ENCODE assay signal across 23 cellular contexts in the genomic region with DNA sequence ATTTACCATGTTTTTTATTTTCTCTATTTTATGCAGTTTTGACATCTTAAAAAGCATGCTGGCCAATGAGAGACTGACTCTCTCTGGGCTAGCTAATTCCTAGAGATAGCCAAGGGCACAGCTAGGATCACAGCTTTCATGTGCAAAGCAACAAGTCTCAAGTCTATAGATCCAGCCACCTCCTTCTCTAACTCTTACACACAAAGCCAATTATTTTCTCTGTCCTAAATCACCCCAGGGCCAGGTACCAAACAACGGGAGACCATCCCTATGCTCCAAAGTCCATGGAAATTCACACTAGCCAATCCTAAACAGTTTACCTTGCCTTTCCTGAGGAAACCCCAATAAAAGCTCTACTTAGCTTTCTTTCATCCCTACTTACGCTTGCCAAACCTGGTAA. TPM values are rescaled to one million over a fixed set of nuclear protein-coding genes. Genes with fewer than 3 reads are reported as not detected.
DNase-seq lines count a peak whose midpoint lies in the region; ATAC-seq and TF ChIP-seq lines count a peak whose summit lies in the region.
"Had no signal": no experiment of that assay in that cellular context is flagged by ENCODE, and none has a peak within 500 bp of the region (broad histone marks: within the 10 kb centered on the region; RNA-seq: fewer than 3 reads in every experiment).

No MANE protein-coding gene starts in this region.

- peaks cover 63% of the 10 kb centered on the region for H3K36me3 Mint-ChIP-seq in endodermal cell (ENCODE audit: low read depth)
- H3K36me3 Mint-ChIP-seq in mesothelial cell of epicardium = peaks cover 46% of the 10 kb centered on the region
- H3K36me3 Mint-ChIP-seq in CD8-positive, alpha-beta T cell = no peaks in the 10 kb centered on the region

- CTCF ChIA-PET in CD8-positive, alpha-beta T cell (lab: Charles Lee) = interaction anchor here (1.3 kb wide), 1 partner anchor 9 kb away, joined by 3 read pairs; no protein-coding TSS in a partner anchor

- H3K27ac ChIP-seq in endodermal cell (ENCODE audit: low read depth, low read length) (no peak overlapping the region), substantia nigra (ENCODE audit: low read depth, low read length, poor library complexity, severe bottlenecking) (no peak overlapping the region)
- no peak overlapping the region for H3K27ac ChIP-seq in CD8-positive, alpha-beta T cell (ENCODE audit: low read depth, low read length)
- H3K27ac ChIP-seq: GM23248, RWPE1, SK-N-MC had no signal

- no peaks in the 10 kb centered on the region for H3K4me1 ChIP-seq in endodermal cell (ENCODE audit: control insufficient read depth, insufficient read depth, low read length)
- no peaks in the 10 kb centered on the region for H3K4me1 ChIP-seq in CD8-positive, alpha-beta T cell (ENCODE audit: insufficient read depth, low read length)
- H3K4me1 ChIP-seq: HAP-1 had no signal

- no peaks in the 10 kb centered on the region for H3K27me3 Mint-ChIP-seq in endodermal cell (ENCODE audit: insufficient read depth)
- H3K27me3 Mint-ChIP-seq in mesothelial cell of epicardium (ENCODE audit: low read depth) = no peaks in the 10 kb centered on the region
- peaks cover 5% of the 10 kb centered on the region for H3K27me3 Mint-ChIP-seq in CD8-positive, alpha-beta T cell (ENCODE audit: low read depth)

- H3K4me3 ChIP-seq in endodermal cell (ENCODE audit: low read length) = no peak overlapping the region
- H3K4me3 ChIP-seq in CD8-positive, alpha-beta T cell (ENCODE audit: low read depth, low read length) = no peak overlapping the region
- H3K4me3 ChIP-seq: GM23248, HAP-1, MG63, SK-N-MC had no signal

- H3K9ac ChIP-seq in endodermal cell (ENCODE audit: extremely low read depth, low read length, poor library complexity, severe bottlenecking) = no peak overlapping the region
- H3K9ac ChIP-seq: GM23248 had no signal

- intact Hi-C loops in CD8-positive, alpha-beta T cell (cut with DNase I, micrococcal nuclease) = no loop called here

- H3K4me3 Mint-ChIP-seq in endodermal cell (no peak overlapping the region), mesothelial cell of epicardium (no peak overlapping the region)
- no peak overlapping the region for H3K4me3 Mint-ChIP-seq in CD8-positive, alpha-beta T cell

- DNase-seq in ELF-1 (ENCODE audit: low read depth, low spot score) = peak; percentile 60
- DNase-seq in HuH-7 (ENCODE audit: low spot score) = peak; percentile 1
- no peak for DNase-seq in endodermal cell
- no peak for DNase-seq in mesothelial cell of epicardium (ENCODE audit: low spot score in 2 of 2, unreplicated experiment in 2 of 2)
- DNase-seq in substantia nigra (lab: John Stamatoyannopoulos, UW) = no peak
- DNase-seq in activated T-cell treated with anti-CD3 and anti-CD28 coated beads, Interleukin-2, amount 50 U/mL, for 48 hours = no peak
- DNase-seq in CD8-positive, alpha-beta T cell = no peak
- DNase-seq in NCI-H774 (lab: John Stamatoyannopoulos, UW) = no peak
- DNase-seq: DMS53, GM23248, KBM-7, MG63, NCI-H1048, NCI-H1417, NCI-H1694, NCI-H2081, NCI-H2227 treated with DMSO at 0.1 percent for 48 hours, NCI-H69, SIG-M5, SW 1271 had no signal

- H3K9me3 Mint-ChIP-seq in endodermal cell (no peaks in the 10 kb centered on the region), mesothelial cell of epicardium (no peaks in the 10 kb centered on the region)
- no peaks in the 10 kb centered on the region for H3K9me3 Mint-ChIP-seq in CD8-positive, alpha-beta T cell

- H3K27ac Mint-ChIP-seq in endodermal cell = peak overlapping the region; percentile 7
- H3K27ac Mint-ChIP-seq in mesothelial cell of epicardium = peak overlapping the region; percentile 4
- no peak overlapping the region for H3K27ac Mint-ChIP-seq in CD8-positive, alpha-beta T cell

- ATAC-seq in CD8-positive, alpha-beta T cell = no peak

- H3K27me3 ChIP-seq in endodermal cell (ENCODE audit: control insufficient read depth, insufficient read depth, low read length, poor library complexity, severe bottlenecking) = no peaks in the 10 kb centered on the region
- no peaks in the 10 kb centered on the region for H3K27me3 ChIP-seq in CD8-positive, alpha-beta T cell (ENCODE audit: insufficient read depth, low read length)
- H3K27me3 ChIP-seq: MG63 had no signal

- TF ChIP-seq CTCF in endodermal cell (conservative IDR thresholded peaks at IDR 0.05) (no peak), mesothelial cell of epicardium (IDR thresholded peaks at IDR 0.05; ENCODE audit: unreplicated experiment) (no peak)
- TF ChIP-seq CTCF in CD8-positive, alpha-beta T cell (IDR thresholded peaks at IDR 0.05) = no peak

- 67 to 89% methylated on average over 1 to 2 of the region's 2 CpGs for WGBS in endodermal cell (ENCODE audit: insufficient coverage in 1 of 2, insufficient read length in 1 of 2), 2 experiments

- no peaks in the 10 kb centered on the region for H3K9me3 ChIP-seq in endodermal cell (ENCODE audit: control insufficient read depth, low read length)
- H3K9me3 ChIP-seq in CD8-positive, alpha-beta T cell (ENCODE audit: low read length) = no peaks in the 10 kb centered on the region
- H3K9me3 ChIP-seq: HAP-1, MG63 had no signal

- POLR2A ChIA-PET in CD8-positive, alpha-beta T cell (lab: Charles Lee) = no interaction called here

- peaks cover 60% of the 10 kb centered on the region for H3K36me3 ChIP-seq in endodermal cell (ENCODE audit: control insufficient read depth, insufficient read depth, low read length)
- H3K36me3 ChIP-seq in CD8-positive, alpha-beta T cell (ENCODE audit: insufficient read depth, low read length) = no peaks in the 10 kb centered on the region
- H3K36me3 ChIP-seq: HAP-1 had no signal

- H3K4me1 Mint-ChIP-seq in endodermal cell (peaks cover 22% of the 10 kb centered on the region), mesothelial cell of epicardium (peaks cover 28% of the 10 kb centered on the region)
- no peaks in the 10 kb centered on the region for H3K4me1 Mint-ChIP-seq in CD8-positive, alpha-beta T cell (ENCODE audit: low read depth)

RNA-seq across cellular contexts. Expression of a gene that starts 38.0 kb away (rescaled TPM):
- 10 to 100 TPM; 31.5 to 38.9 TPM for total RNA-seq in endodermal cell
- 9.4 TPM for polyA plus RNA-seq in endodermal cell (2013, experiment 1 of 2)
- polyA plus RNA-seq in endodermal cell (2013, experiment 2 of 2) = 11.8 TPM
- total RNA-seq in mesothelial cell of epicardium = 110 to 115 TPM (median 114 TPM) in 3 replicates
- not detected for total RNA-seq in CD8-positive, alpha-beta T cell

Comparison
In these comparisons a context has a peak if more than half of its experiments do, and no peak if none do; other contexts are left out.
1. DNase-seq: peak in ELF-1 (single experiment) and HuH-7 (single experiment); none in endodermal cell (single experiment), mesothelial cell of epicardium (0 of 2), substantia nigra (0 of 49), activated T-cell treated with anti-CD3 and anti-CD28 coated beads, Interleukin-2, amount 50 U/mL, for 48 hours (0 of 2), CD8-positive, alpha-beta T cell (0 of 7) and NCI-H774 (single experiment).
2. RNA of a gene that starts 38.0 kb away (total RNA-seq): 110 to 115 TPM in mesothelial cell of epicardium and 31.5 to 38.9 TPM in endodermal cell; not detected in CD8-positive, alpha-beta T cell; every median in the first group is over 10 times any median in the second.